Comparison of ENCODE assay signal across 8 cellular contexts in the genomic region with DNA sequence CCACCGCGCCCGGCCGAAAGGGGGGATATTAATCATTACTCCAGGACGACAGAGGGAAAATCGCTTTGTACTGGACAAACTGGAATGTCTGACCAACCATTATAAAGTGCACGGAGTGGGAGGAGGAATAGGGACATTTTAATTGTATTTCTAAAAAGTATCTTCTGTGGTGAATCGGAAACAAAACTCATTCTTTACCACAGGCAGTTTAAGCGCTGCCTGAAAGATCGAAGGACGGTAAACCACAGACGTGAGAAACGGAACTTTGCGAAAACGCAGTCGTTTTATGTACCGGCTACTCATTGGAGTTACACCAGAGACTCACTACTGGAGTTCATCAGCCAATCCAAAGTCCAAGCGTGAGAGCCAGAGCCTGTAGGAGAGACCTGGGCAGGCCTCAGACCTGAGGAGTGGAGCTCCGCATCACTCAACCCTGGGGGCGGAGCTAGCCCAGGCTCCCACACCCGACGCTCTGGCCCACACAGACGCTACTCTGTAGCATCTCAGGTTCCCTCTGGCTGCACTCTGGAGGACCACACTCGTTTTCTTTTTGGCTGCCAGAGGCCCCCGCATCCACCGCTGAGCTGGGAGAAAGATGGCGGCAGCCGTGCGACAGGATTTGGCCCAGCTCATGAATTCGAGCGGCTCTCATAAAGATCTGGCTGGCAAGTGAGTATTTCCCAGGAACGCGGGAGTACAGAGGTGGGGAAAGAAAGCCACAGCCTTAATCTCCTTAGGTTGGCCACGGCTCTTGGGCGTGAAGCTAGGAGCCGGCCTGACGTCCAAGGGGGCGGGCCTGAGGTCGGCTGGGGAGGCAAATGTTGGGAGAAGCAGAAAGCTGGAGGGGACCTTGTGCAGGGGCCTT. TPM values are rescaled to one million over a fixed set of nuclear protein-coding genes. Genes with fewer than 3 reads are reported as not detected.
DNase-seq lines count a peak whose midpoint lies in the region; ATAC-seq, FAIRE-seq and TF ChIP-seq lines count a peak whose summit lies in the region.

A gene (plus strand): TSS at position 554 of the 865 bp plus-strand sequence. CDS start 42 bp downstream, at position 596.

- POLR2A ChIA-PET in T-cell (lab: Charles Lee): interaction anchor here (0.5 to 1.4 kb wide), 18 partner anchors 16 to 673 kb away, joined by 3 to 28 read pairs (median 4); a partner anchor contains a TSS

- H3K9me3 ChIP-seq in cardiac muscle cell (ENCODE audit: low read depth) (no peaks in the 10 kb centered on the region), parathyroid adenoma (ENCODE audit: control insufficient read depth, low read length) (no peaks in the 10 kb centered on the region), tibial nerve (no peaks in the 10 kb centered on the region)

- ATAC-seq in HG02852 (IDR thresholded peaks at IDR 0.05; ENCODE audit: unreplicated experiment) (peak; percentile 96), T-cell (replicated peaks in 1 of 4) (peak; percentile 96 to 99 (median 96))

- H2AFZ ChIP-seq in parathyroid adenoma: peak within 1 kb of the TSS; percentile 81

- CTCF ChIA-PET in T-cell (lab: Charles Lee): interaction anchor here (0.5 to 1.8 kb wide), 37 partner anchors 11 to 750 kb away, joined by 3 to 29 read pairs (median 4); a partner anchor contains a TSS

- peaks cover 9% of the 10 kb centered on the region for H3K4me1 ChIP-seq in cardiac muscle cell (ENCODE audit: low read depth)
- no peaks in the 10 kb centered on the region for H3K4me1 ChIP-seq in parathyroid adenoma
- peaks cover 0 to 34% (median 16%) of the 10 kb centered on the region in 4 donors for H3K4me1 ChIP-seq in tibial nerve

- peak within 1 kb of the TSS; percentile 82 for H3K4me3 ChIP-seq in cardiac muscle cell
- peak within 1 kb of the TSS; percentile 73 for H3K4me3 ChIP-seq in parathyroid adenoma (ENCODE audit: low read depth, low read length)
- peak within 1 kb of the TSS; percentile 62 to 85 (median 72) for H3K4me3 ChIP-seq in tibial nerve

- 0% methylated on average over 39 of the region's 39 CpGs for WGBS in adipose tissue, 3 donors
- WGBS in tibial nerve, 2 donors: 0% methylated on average over 39 of the region's 39 CpGs

- peak; percentile 99 for FAIRE-seq in GM12892 (lab: Jason Lieb, UNC)

- peak within 1 kb of the TSS; percentile 5 for H3K9ac ChIP-seq in parathyroid adenoma

- no peaks in the 10 kb centered on the region for H3K36me3 ChIP-seq in cardiac muscle cell
- no peaks in the 10 kb centered on the region for H3K36me3 ChIP-seq in parathyroid adenoma (ENCODE audit: control insufficient read depth, insufficient read depth, low read length)
- no peaks in the 10 kb centered on the region for H3K36me3 ChIP-seq in tibial nerve

- TF ChIP-seq CTCF in cardiac muscle cell (IDR thresholded peaks at IDR 0.05; ENCODE audit: low read depth, low read length): peak; percentile 47
- peak; percentile 41 for TF ChIP-seq CTCF in parathyroid adenoma (IDR thresholded peaks at IDR 0.05)
- TF ChIP-seq CTCF in tibial nerve (IDR thresholded peaks at IDR 0.05): peak; percentile 36 to 80 (median 68)

- DNase-seq in GM12892 (ENCODE audit: insufficient read length): peak; percentile 81
- peak; percentile 99 for DNase-seq in NCI-H1436 treated with DMSO at 0.1 percent for 48 hours (lab: John Stamatoyannopoulos, UW)
- peak; percentile 80 to 99 (median 95) for DNase-seq in T-cell
- peak; percentile 99 to 100 for DNase-seq in cardiac muscle cell (ENCODE audit: low read depth in 1 of 2, low spot score in 1 of 2)
- DNase-seq in tibial nerve (ENCODE audit: low spot score in 2 of 2): peak; percentile 92 to 95

- peak within 1 kb of the TSS; percentile 87 for H3K4me2 ChIP-seq in parathyroid adenoma (ENCODE audit: low read length)

- H3K27me3 Mint-ChIP-seq in T-cell: no peaks in the 10 kb centered on the region

- H3K79me2 ChIP-seq in parathyroid adenoma: peaks cover 21% of the 10 kb centered on the region

- peaks cover 40 to 41% (median 40%) of the 10 kb centered on the region in 3 donors for H3K4me1 Mint-ChIP-seq in T-cell

- no peaks in the 10 kb centered on the region for H3K36me3 Mint-ChIP-seq in T-cell

- TF ChIP-seq POLR2A in GM12892 (IDR thresholded peaks at IDR 0.05; ENCODE audit: low read depth, low read length): peak; percentile 61; the same call in 1 of the 2 replicates
- peak; percentile 30 to 72 for TF ChIP-seq POLR2A in tibial nerve (IDR thresholded peaks at IDR 0.05)

- peak within 1 kb of the TSS; percentile 96 to 99 for H3K27ac Mint-ChIP-seq in T-cell

- H3K27ac ChIP-seq in adipose tissue (ENCODE audit: low read depth, low read length) (peak within 1 kb of the TSS; percentile 72), cardiac muscle cell (peak within 1 kb of the TSS; percentile 94), parathyroid adenoma (peak within 1 kb of the TSS; percentile 86), tibial nerve (peak within 1 kb of the TSS; percentile 85 to 94 (median 92))

- H3K27me3 ChIP-seq in cardiac muscle cell: peaks cover 16% of the 10 kb centered on the region
- no peaks in the 10 kb centered on the region for H3K27me3 ChIP-seq in parathyroid adenoma (ENCODE audit: control insufficient read depth, insufficient read depth, low read length)
- H3K27me3 ChIP-seq in tibial nerve: no peaks in the 10 kb centered on the region

- peak; percentile 81 to 94 for TF ChIP-seq EP300 in tibial nerve (IDR thresholded peaks at IDR 0.05)

- peak within 1 kb of the TSS; percentile 94 to 99 (median 97) for H3K4me3 Mint-ChIP-seq in T-cell

- no peaks in the 10 kb centered on the region for H3K9me3 Mint-ChIP-seq in T-cell

RNA-seq across cellular contexts. Expression of the gene that starts here (rescaled TPM):
- polyA plus RNA-seq in GM12892 (2012; ENCODE audit: missing spikeins): 39.3 TPM
- 10 to 100 TPM; 19.9 to 28.3 (median 22.2) TPM for total RNA-seq in T-cell
- polyA plus RNA-seq in adipose tissue: 10 to 100 TPM; 16.6 to 36.0 (median 28.2) TPM
- 39.9 and 45.7 TPM in 2 replicates for total RNA-seq in cardiac muscle cell
- polyA plus RNA-seq in cardiac muscle cell: 78.7 and 101 TPM in 2 replicates
- total RNA-seq in tibial nerve: 10 to 100 TPM; 29.5 to 62.1 (median 43.0) TPM

Comparison
In these comparisons a context has a peak if more than half of its experiments do, and no peak if none do; other contexts are left out.
1. Peak in every context shown above with its lines: DNase-seq, ATAC-seq, H3K4me3 ChIP-seq and H3K27ac ChIP-seq.